Comparison of ENCODE assay signal across 1 cellular context in the genomic region with DNA sequence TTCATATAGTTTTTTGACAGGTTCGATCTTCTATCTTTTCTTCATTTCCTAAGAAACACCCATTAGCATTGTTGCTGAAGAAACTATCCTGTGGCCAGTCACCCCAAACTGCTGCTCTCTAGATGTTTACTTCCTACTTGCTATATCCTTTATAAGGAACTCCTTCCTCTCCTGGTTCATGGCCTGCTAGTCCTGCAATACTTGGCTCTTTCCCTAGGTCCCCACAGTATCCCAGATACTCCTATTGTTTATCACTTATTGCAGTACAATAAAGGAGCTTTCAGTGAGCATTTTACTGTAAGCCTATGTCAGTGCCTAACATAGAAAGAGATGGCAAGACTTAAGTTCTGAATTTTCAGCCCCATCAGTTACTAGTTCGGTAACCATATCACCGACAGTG.
TF ChIP-seq lines count a peak whose summit lies in the region.

No MANE protein-coding gene starts in this region.

TF ChIP-seq in endothelial cell of umbilical vein, 7 proteins besides CTCF, POLR2A, EP300 and RAD21:
- TF ChIP-seq POLR2AphosphoS5 (IDR thresholded peaks at IDR 0.05; ENCODE audit: insufficient read depth, low read depth, low read length) (no peak), MYC (IDR thresholded peaks at IDR 0.05; ENCODE audit: low read depth, low read length) (no peak), JUN (IDR thresholded peaks at IDR 0.05; ENCODE audit: borderline replicate concordance, insufficient read depth, insufficient read length, low read depth) (no peak), FOS (IDR thresholded peaks at IDR 0.05; ENCODE audit: borderline replicate concordance, insufficient read depth, low read length) (no peak), GATA2 (IDR thresholded peaks at IDR 0.05; ENCODE audit: insufficient read depth, insufficient read length, low read depth, low read length) (no peak), EZH2 (IDR thresholded peaks at IDR 0.05; ENCODE audit: borderline replicate concordance, low read depth, low read length, severe bottlenecking) (no peak)
- TF ChIP-seq, protein P1, sequence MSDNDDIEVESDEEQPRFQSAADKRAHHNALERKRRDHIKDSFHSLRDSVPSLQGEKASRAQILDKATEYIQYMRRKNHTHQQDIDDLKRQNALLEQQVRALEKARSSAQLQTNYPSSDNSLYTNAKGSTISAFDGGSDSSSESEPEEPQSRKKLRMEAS (IDR thresholded peaks at IDR 0.05; ENCODE audit: insufficient read depth, insufficient read length): no peak
